ENCODE assay signal across 21 cellular contexts in genomic region chr7:154857240-154857639, GRCh38.
"Had no signal": no experiment of that assay in that cellular context is flagged by ENCODE, and none has a peak within 500 bp of the region (broad histone marks: within the 10 kb centered on the region; RNA-seq: fewer than 3 reads in every experiment).

No MANE protein-coding gene starts in this region.

- H3K4me3 ChIP-seq: adrenal gland, ascending aorta, esophagus squamous epithelium, gastroesophageal sphincter, ovary, psoas muscle, right atrium auricular region, tibial nerve, uterus had no signal

- H3K36me3 ChIP-seq: adrenal gland, ascending aorta, brain microvascular endothelial cell, esophagus squamous epithelium, neutrophil, ovary, right atrium auricular region, tibial nerve, uterus had no signal

- H3K27ac ChIP-seq: adrenal gland, ascending aorta, brain microvascular endothelial cell, esophagus squamous epithelium, gastroesophageal sphincter, neutrophil, ovary, psoas muscle, right atrium auricular region, tibial nerve, uterus had no signal

- ATAC-seq: activated T-helper 17 cell treated with anti-CD3 and anti-CD28 coated beads, Interleukin-2, amount 50 U/mL, for 72 hours; gastroesophageal sphincter; natural killer cell treated with Interleukin-12 subunit alpha and Interleukin-12 subunit beta and Interleukin-15 and Interleukin-18, amount 100 ng/mL, for 72 hours; psoas muscle had no signal

- H3K4me1 ChIP-seq: adrenal gland, ascending aorta, esophagus squamous epithelium, gastroesophageal sphincter, psoas muscle, right atrium auricular region, tibial nerve, uterus had no signal

- DNase-seq: activated CD4-positive, alpha-beta T cell treated with anti-CD3 and anti-CD28 coated beads for 1 hour; activated CD8-positive, alpha-beta memory T cell treated with anti-CD3 and anti-CD28 coated beads for 24 hours; activated CD8-positive, alpha-beta memory T cell treated with anti-CD3 and anti-CD28 coated beads, Interleukin-2, amount 50 U/mL, for 4 hours; activated naive CD4-positive, alpha-beta T cell; activated T-cell treated with anti-CD3 and anti-CD28 coated beads, Interleukin-2, amount 50 U/mL, for 24 hours; adrenal gland; brain microvascular endothelial cell; central memory CD4-positive, alpha-beta T cell; esophagus squamous epithelium; midbrain; ovary; psoas muscle; stimulated activated CD4-positive, alpha-beta T cell treated with anti-CD3 and anti-CD28 coated beads, Interleukin-12 subunit alpha, Interleukin-12 subunit beta, amount 100 ng/mL, for 4 hours; uterus had no signal

- H3K9me3 ChIP-seq: adrenal gland, ascending aorta, esophagus squamous epithelium, gastroesophageal sphincter, neutrophil, ovary, psoas muscle, uterus had no signal

- H3K27me3 ChIP-seq: adrenal gland, ascending aorta, brain microvascular endothelial cell, esophagus squamous epithelium, neutrophil, ovary, right atrium auricular region, tibial nerve, uterus had no signal
